In the genomic region with DNA sequence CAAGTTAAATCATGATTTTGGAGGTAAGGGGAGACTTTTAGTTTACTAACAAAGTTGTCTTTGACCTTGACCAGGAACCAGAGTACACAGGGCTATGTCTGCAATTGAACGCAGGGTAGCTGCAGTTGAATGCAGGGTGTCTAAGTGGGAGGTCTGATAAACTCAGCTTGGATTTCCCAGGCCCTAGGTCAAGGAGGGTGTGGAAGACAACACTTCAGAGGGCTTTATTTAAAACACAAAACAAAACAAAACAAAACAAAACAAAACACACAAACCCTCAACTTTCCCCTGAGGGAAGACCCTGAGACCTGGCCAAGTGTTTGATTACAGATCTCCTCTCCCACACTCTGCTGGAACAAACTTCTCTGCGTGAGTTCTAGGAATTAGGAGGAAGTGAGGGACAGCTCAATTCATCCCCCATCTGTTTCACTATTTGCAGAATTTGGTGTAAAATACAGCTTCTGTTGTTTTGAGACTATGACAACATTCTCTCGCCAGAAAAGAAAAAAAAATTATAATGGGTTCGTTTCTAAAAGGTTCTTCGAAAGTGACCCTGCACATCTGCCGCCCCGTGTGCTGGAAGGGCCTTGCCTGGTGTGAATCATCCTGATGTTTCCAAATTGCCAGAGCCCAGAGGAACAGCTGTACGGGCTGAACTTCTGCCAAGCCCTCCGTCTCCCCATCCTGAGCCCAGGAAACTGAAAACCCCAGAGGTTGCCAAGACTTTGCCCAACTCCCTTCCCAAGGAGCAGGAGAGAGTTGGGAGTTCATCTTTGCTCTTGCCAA, we compare ENCODE assay signal across 15 cellular contexts.
DNase-seq lines count a peak whose midpoint lies in the region; ATAC-seq, FAIRE-seq and TF ChIP-seq lines count a peak whose summit lies in the region.
"Had no signal": no experiment of that assay in that cellular context is flagged by ENCODE, and none has a peak within 500 bp of the region (broad histone marks: within the 10 kb centered on the region; RNA-seq: fewer than 3 reads in every experiment).

No MANE protein-coding gene starts in this region.

- H3K27me3 ChIP-seq in vagina, result no peaks in the 10 kb centered on the region

- peak; percentile 96 for FAIRE-seq in endometrium (lab: Jason Lieb, UNC)
- FAIRE-seq: endothelial cell of umbilical vein had no signal

- H3K27ac ChIP-seq in vagina, result peak overlapping the region; percentile 39

- intact Hi-C loops in mucosa of descending colon (cut with DNase I, micrococcal nuclease) (no loop called here), vagina (cut with DNase I) (no loop called here)

- H3K36me3 ChIP-seq in mucosa of descending colon (ENCODE audit: low read depth) (no peaks in the 10 kb centered on the region), vagina (no peaks in the 10 kb centered on the region)

- TF ChIP-seq POLR2A in vagina (IDR thresholded peaks at IDR 0.05), result no peak

- no peaks in the 10 kb centered on the region for H3K4me1 ChIP-seq in mucosa of descending colon (ENCODE audit: low read depth)
- H3K4me1 ChIP-seq in vagina, result peaks cover 15% of the 10 kb centered on the region

- TF ChIP-seq CTCF in mucosa of descending colon (IDR thresholded peaks at IDR 0.05), result no peak
- TF ChIP-seq CTCF in vagina (IDR thresholded peaks at IDR 0.05), result no peak

- no peaks in the 10 kb centered on the region for H3K9me3 ChIP-seq in mucosa of descending colon
- H3K9me3 ChIP-seq in vagina, result no peaks in the 10 kb centered on the region

- DNase-seq in NCI-H2227 (lab: John Stamatoyannopoulos, UW; ENCODE audit: unreplicated experiment), result peak; percentile 14
- no peak for DNase-seq in NCI-H2227 treated with DMSO at 0.1 percent for 48 hours (lab: John Stamatoyannopoulos, UW)
- DNase-seq in mucosa of descending colon, result peak; percentile 42 to 69 (median 53)
- DNase-seq in vagina (ENCODE audit: extremely low spot score in 2 of 2), result no peak
- DNase-seq in ecto neural progenitor cell (ENCODE audit: low spot score), result no peak
- no peak for DNase-seq in amniotic stem cell (lab: John Stamatoyannopoulos, UW)
- DNase-seq: 8988T; activated CD4-positive, CD25-positive, alpha-beta regulatory T cell; PC-3; stimulated activated CD4-positive, alpha-beta T cell treated with anti-CD3 and anti-CD28 coated beads, Interleukin-12 subunit alpha, Interleukin-12 subunit beta, amount 100 ng/mL, for 4 hours; stimulated activated naive CD4-positive, alpha-beta T cell had no signal

- H3K4me3 ChIP-seq in mucosa of descending colon (no peak overlapping the region), vagina (no peak overlapping the region)

- ATAC-seq in mucosa of descending colon, result peak; percentile 68
- ATAC-seq in GM18861 (IDR thresholded peaks at IDR 0.05; ENCODE audit: unreplicated experiment), result no peak
- ATAC-seq: activated naive CD4-positive, alpha-beta T cell treated with anti-CD3 and anti-CD28 coated beads, Interleukin-2, amount 50 U/mL, for 72 hours; PC-3 had no signal

Comparison
In these comparisons a context has a peak if more than half of its experiments do, and no peak if none do; other contexts are left out.
1. DNase-seq: peak in NCI-H2227 (single experiment) and mucosa of descending colon (3 of 3); none in NCI-H2227 treated with DMSO at 0.1 percent for 48 hours (single experiment), vagina (0 of 2), ecto neural progenitor cell (single experiment) and amniotic stem cell (single experiment).